ENCODE assay signal across 1 cellular context in genomic region chr22:43152355-43153071, GRCh38.
TF ChIP-seq lines count a peak whose summit lies in the region.

No MANE protein-coding gene starts in this region.

TF ChIP-seq in K562, 482 proteins besides CTCF, POLR2A, EP300 and RAD21:
- TF ChIP-seq ZNF592 (IDR thresholded peaks at IDR 0.05) (peak; percentile 48; the same call in 1 of the 2 replicates), E2F6 (IDR thresholded peaks at IDR 0.05; ENCODE audit: borderline replicate concordance in 1 of 2, extremely low read depth in 1 of 2, insufficient read depth in 1 of 2, insufficient read length in 1 of 2, low read depth in 1 of 2, low read length in 1 of 2, poor library complexity in 1 of 2, severe bottlenecking in 1 of 2) (peak in 1 of 2 experiments; percentile 22), SAP30 (IDR thresholded peaks at IDR 0.05; ENCODE audit: borderline replicate concordance, insufficient read depth, low read depth, low read length, poor library complexity, severe bottlenecking) (peak; percentile 56), ZNF561 (CRISPR knock-in tag; conservative IDR thresholded peaks at IDR 0.05) (no peak), TFAP4 (CRISPR knock-in tag; IDR thresholded peaks at IDR 0.05; ENCODE audit: borderline replicate concordance) (0 out of 2 replicates have a peak, but pooled peaks have one; percentile 8), POLR2G (IDR thresholded peaks at IDR 0.05; ENCODE audit: low read depth, low read length) (peak; percentile 54), ERF (CRISPR knock-in tag; IDR thresholded peaks at IDR 0.05) (no peak), ZNF512 (tag; IDR thresholded peaks at IDR 0.05) (peak; percentile 81), MNT (conservative IDR thresholded peaks at IDR 0.05) (peak in 1 of 2 experiments; percentile 32; a peak in 1 of 4 replicates), RBFOX2 (IDR thresholded peaks at IDR 0.05; ENCODE audit: low read depth, low read length) (peak; percentile 36), MGA (IDR thresholded peaks at IDR 0.05) (peak; percentile 23), MEF2A (IDR thresholded peaks at IDR 0.05; ENCODE audit: control insufficient read depth, low read depth, low read length) (no peak), SMAD4 (CRISPR knock-in tag; conservative IDR thresholded peaks at IDR 0.05) (no peak), PTTG1 (tag; IDR thresholded peaks at IDR 0.05; ENCODE audit: low read depth) (no peak), KDM5B (IDR thresholded peaks at IDR 0.05; ENCODE audit: insufficient replicate concordance, low read depth, low read length) (peak; percentile 33), MAX (CRISPR knock-in tag; IDR thresholded peaks at IDR 0.05) (no peak; the same call in 1 of the 2 replicates)
